In the genomic region with DNA sequence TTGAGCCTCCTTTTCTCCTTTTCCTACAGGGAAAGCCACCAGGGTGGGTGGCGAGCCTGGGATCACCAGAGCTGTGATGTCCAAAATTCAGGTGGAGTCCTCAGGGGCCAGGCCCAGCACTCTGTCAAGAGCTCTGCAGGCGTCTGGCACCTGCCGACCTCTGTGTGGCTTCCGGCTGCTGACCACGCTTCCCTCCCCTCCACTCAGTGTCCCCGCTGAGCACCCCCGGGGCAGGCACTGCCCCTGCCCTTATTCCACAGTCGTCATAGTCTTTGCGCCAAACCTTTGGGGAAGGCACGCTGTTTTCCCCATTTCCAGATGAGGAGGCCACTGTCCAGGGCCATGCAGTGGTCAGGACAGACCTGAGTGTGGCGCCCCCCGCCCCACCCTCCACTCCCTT, we compare ENCODE assay signal across 10 cellular contexts. TPM values are rescaled to one million over a fixed set of nuclear protein-coding genes. Genes with fewer than 3 reads are reported as not detected.
DNase-seq lines count a peak whose midpoint lies in the region; ATAC-seq and TF ChIP-seq lines count a peak whose summit lies in the region.
"Had no signal": no experiment of that assay in that cellular context is flagged by ENCODE, and none has a peak within 500 bp of the region (broad histone marks: within the 10 kb centered on the region; RNA-seq: fewer than 3 reads in every experiment).

No MANE protein-coding gene starts in this region.

- H3K27ac ChIP-seq in Peyer's patch: peak overlapping the region; percentile 40 to 69 (median 58)

- peak overlapping the region; percentile 79 to 94 for H3K27ac Mint-ChIP-seq in natural killer cell treated with Interleukin-12 subunit alpha and Interleukin-12 subunit beta and Interleukin-15 and Interleukin-18, amount 100 ng/mL, for 72 hours

- no peaks in the 10 kb centered on the region for H3K27me3 ChIP-seq in Peyer's patch

- no peak for TF ChIP-seq POLR2A in Peyer's patch (IDR thresholded peaks at IDR 0.05)

- H3K4me3 Mint-ChIP-seq in natural killer cell treated with Interleukin-12 subunit alpha and Interleukin-12 subunit beta and Interleukin-15 and Interleukin-18, amount 100 ng/mL, for 72 hours: peak overlapping the region; percentile 74

- no peaks in the 10 kb centered on the region for H3K9me3 ChIP-seq in Peyer's patch

- H3K4me3 ChIP-seq in Peyer's patch: no peak overlapping the region
- H3K4me3 ChIP-seq: smooth muscle cell had no signal

- H3K27me3 Mint-ChIP-seq in natural killer cell treated with Interleukin-12 subunit alpha and Interleukin-12 subunit beta and Interleukin-15 and Interleukin-18, amount 100 ng/mL, for 72 hours: no peaks in the 10 kb centered on the region
- H3K27me3 Mint-ChIP-seq: naive thymus-derived CD8-positive, alpha-beta T cell had no signal

- H3K4me1 Mint-ChIP-seq in natural killer cell treated with Interleukin-12 subunit alpha and Interleukin-12 subunit beta and Interleukin-15 and Interleukin-18, amount 100 ng/mL, for 72 hours (ENCODE audit: low read depth in 2 of 2): peaks cover 38 to 41% of the 10 kb centered on the region in 2 donors

- ATAC-seq in GM18508 (IDR thresholded peaks at IDR 0.05; ENCODE audit: insufficient read depth, unreplicated experiment) (peak; percentile 14), GM21381 (IDR thresholded peaks at IDR 0.05; ENCODE audit: unreplicated experiment) (peak; percentile 18), GM21529 (IDR thresholded peaks at IDR 0.05; ENCODE audit: unreplicated experiment) (no peak), HG03139 (IDR thresholded peaks at IDR 0.05; ENCODE audit: unreplicated experiment) (no peak)
- peak; percentile 48 to 50 for ATAC-seq in natural killer cell treated with Interleukin-12 subunit alpha and Interleukin-12 subunit beta and Interleukin-15 and Interleukin-18, amount 100 ng/mL, for 72 hours
- ATAC-seq: naive thymus-derived CD8-positive, alpha-beta T cell had no signal

- H3K9me3 Mint-ChIP-seq in natural killer cell treated with Interleukin-12 subunit alpha and Interleukin-12 subunit beta and Interleukin-15 and Interleukin-18, amount 100 ng/mL, for 72 hours: no peaks in the 10 kb centered on the region
- H3K9me3 Mint-ChIP-seq: naive thymus-derived CD8-positive, alpha-beta T cell had no signal

- peak in 1 of 3 donors; percentile 42 for DNase-seq in Peyer's patch
- DNase-seq in natural killer cell treated with Interleukin-12 subunit alpha and Interleukin-12 subunit beta and Interleukin-15 and Interleukin-18, amount 100 ng/mL, for 72 hours (ENCODE audit: low spot score): no peak
- DNase-seq in A172 (ENCODE audit: low spot score): no peak
- DNase-seq: naive thymus-derived CD8-positive, alpha-beta T cell; NCI-H2171 treated with DMSO at 0.1 percent for 48 hours had no signal

- peaks cover 15% of the 10 kb centered on the region for H3K36me3 Mint-ChIP-seq in natural killer cell treated with Interleukin-12 subunit alpha and Interleukin-12 subunit beta and Interleukin-15 and Interleukin-18, amount 100 ng/mL, for 72 hours

- no peaks in the 10 kb centered on the region for H3K4me1 ChIP-seq in Peyer's patch

- no peak for TF ChIP-seq CTCF in Peyer's patch (IDR thresholded peaks at IDR 0.05)

- H3K36me3 ChIP-seq in Peyer's patch: peaks cover 0 to 80% (median 0%) of the 10 kb centered on the region in 3 donors

RNA-seq across cellular contexts. Expression of a gene that starts 7.5 kb away (rescaled TPM):
- 100 to 1,000 TPM in 3 of 4 donors, 10 to 100 TPM in 1; 44.7 to 110 (median 103) TPM for total RNA-seq in Peyer's patch
- 100 to 1,000 TPM in 1 of 2 donors, 10 to 100 TPM in 1; 44.2 to 105 TPM for total RNA-seq in natural killer cell treated with Interleukin-12 subunit alpha and Interleukin-12 subunit beta and Interleukin-15 and Interleukin-18, amount 100 ng/mL, for 72 hours
- total RNA-seq in A172 (2014; rRNA removed; shearing (Covaris generic)): 13.7 and 20.4 TPM in 2 replicates

RNA-seq across cellular contexts. Expression of a gene that starts 22.4 kb away (rescaled TPM):
- total RNA-seq in Peyer's patch: 10 to 100 TPM; 19.8 to 53.7 (median 36.9) TPM
- 1 to 10 TPM; 2.0 to 2.1 TPM for total RNA-seq in natural killer cell treated with Interleukin-12 subunit alpha and Interleukin-12 subunit beta and Interleukin-15 and Interleukin-18, amount 100 ng/mL, for 72 hours
- 5.3 and 6.1 TPM in 2 replicates for total RNA-seq in A172 (2014; rRNA removed; shearing (Covaris generic))

RNA-seq across cellular contexts. Expression of a gene that starts 22.9 kb away (rescaled TPM):
- total RNA-seq in Peyer's patch: under 1 TPM in 1 of 4 donors, not detected in 3; 0.47 TPM
- not detected for total RNA-seq in natural killer cell treated with Interleukin-12 subunit alpha and Interleukin-12 subunit beta and Interleukin-15 and Interleukin-18, amount 100 ng/mL, for 72 hours
- not detected in 2 replicates for total RNA-seq in A172 (2014; rRNA removed; shearing (Covaris generic))
- total RNA-seq: naive thymus-derived CD8-positive, alpha-beta T cell had no signal

RNA-seq across cellular contexts. Expression of a gene that starts 28.3 kb away (rescaled TPM):
- 100 to 1,000 TPM in 3 of 4 donors, 10 to 100 TPM in 1; 87.5 to 211 (median 172) TPM for total RNA-seq in Peyer's patch
- total RNA-seq in natural killer cell treated with Interleukin-12 subunit alpha and Interleukin-12 subunit beta and Interleukin-15 and Interleukin-18, amount 100 ng/mL, for 72 hours: 10 to 100 TPM; 44.5 to 52.7 TPM
- 102 and 108 TPM in 2 replicates for total RNA-seq in A172 (2014; rRNA removed; shearing (Covaris generic))

RNA-seq across cellular contexts. Expression of a gene that starts 43.7 kb away (rescaled TPM):
- total RNA-seq in Peyer's patch: 100 to 1,000 TPM in 3 of 4 donors, 10 to 100 TPM in 1; 88.3 to 214 (median 163) TPM
- 10 to 100 TPM; 11.5 to 11.8 TPM for total RNA-seq in natural killer cell treated with Interleukin-12 subunit alpha and Interleukin-12 subunit beta and Interleukin-15 and Interleukin-18, amount 100 ng/mL, for 72 hours
- 6.6 and 9.6 TPM in 2 replicates for total RNA-seq in A172 (2014; rRNA removed; shearing (Covaris generic))

Comparison
In these comparisons a context has a peak if more than half of its experiments do, and no peak if none do; other contexts are left out.
1. ATAC-seq: peak in GM18508 (single experiment), GM21381 (single experiment) and natural killer cell treated with Interleukin-12 subunit alpha and Interleukin-12 subunit beta and Interleukin-15 and Interleukin-18, amount 100 ng/mL, for 72 hours (2 of 2); none in GM21529 (single experiment) and HG03139 (single experiment).